1 cellular context compared by ENCODE assay signal in the genomic region with DNA sequence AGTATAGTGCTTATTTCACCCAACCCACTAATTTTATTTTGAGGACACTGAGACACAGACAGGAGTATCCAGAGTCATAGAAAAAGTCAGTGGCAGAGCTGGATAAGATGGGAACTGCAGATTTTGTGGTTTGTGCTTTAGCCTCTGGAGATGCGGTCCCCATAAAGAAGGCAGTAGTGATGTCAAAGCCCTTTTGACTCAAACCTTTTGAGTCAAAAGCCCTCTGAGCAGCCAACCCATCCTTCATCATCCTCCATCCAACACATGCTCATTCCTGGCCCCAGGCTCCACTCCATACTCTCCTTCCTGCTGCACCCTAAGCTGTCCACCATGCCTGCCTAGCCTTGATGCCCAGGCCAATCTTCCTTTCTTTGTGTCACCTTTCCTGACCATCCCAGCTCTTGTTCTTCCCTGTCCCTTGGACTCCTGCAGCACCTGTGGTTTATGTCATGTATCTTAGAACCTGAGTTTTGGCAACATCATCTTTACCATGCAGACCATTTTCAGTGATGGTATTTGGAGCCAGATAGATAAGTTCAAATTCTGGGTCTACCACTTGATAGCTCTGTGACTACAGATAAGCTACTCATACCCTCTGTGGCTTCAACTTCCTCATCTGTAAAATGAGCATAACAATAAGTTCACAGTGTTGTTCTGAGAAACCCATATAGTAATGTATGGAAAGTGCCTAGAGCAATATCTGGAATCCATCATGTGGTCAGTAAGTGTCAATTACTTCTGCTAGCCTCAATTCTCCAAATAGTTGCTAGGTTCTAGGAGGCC.
TF ChIP-seq lines count a peak whose summit lies in the region.

No MANE protein-coding gene starts in this region.

TF ChIP-seq in K562, 482 proteins besides CTCF, POLR2A, EP300 and RAD21 (continued from another document and continues in another):
- TF ChIP-seq, protein P1, sequence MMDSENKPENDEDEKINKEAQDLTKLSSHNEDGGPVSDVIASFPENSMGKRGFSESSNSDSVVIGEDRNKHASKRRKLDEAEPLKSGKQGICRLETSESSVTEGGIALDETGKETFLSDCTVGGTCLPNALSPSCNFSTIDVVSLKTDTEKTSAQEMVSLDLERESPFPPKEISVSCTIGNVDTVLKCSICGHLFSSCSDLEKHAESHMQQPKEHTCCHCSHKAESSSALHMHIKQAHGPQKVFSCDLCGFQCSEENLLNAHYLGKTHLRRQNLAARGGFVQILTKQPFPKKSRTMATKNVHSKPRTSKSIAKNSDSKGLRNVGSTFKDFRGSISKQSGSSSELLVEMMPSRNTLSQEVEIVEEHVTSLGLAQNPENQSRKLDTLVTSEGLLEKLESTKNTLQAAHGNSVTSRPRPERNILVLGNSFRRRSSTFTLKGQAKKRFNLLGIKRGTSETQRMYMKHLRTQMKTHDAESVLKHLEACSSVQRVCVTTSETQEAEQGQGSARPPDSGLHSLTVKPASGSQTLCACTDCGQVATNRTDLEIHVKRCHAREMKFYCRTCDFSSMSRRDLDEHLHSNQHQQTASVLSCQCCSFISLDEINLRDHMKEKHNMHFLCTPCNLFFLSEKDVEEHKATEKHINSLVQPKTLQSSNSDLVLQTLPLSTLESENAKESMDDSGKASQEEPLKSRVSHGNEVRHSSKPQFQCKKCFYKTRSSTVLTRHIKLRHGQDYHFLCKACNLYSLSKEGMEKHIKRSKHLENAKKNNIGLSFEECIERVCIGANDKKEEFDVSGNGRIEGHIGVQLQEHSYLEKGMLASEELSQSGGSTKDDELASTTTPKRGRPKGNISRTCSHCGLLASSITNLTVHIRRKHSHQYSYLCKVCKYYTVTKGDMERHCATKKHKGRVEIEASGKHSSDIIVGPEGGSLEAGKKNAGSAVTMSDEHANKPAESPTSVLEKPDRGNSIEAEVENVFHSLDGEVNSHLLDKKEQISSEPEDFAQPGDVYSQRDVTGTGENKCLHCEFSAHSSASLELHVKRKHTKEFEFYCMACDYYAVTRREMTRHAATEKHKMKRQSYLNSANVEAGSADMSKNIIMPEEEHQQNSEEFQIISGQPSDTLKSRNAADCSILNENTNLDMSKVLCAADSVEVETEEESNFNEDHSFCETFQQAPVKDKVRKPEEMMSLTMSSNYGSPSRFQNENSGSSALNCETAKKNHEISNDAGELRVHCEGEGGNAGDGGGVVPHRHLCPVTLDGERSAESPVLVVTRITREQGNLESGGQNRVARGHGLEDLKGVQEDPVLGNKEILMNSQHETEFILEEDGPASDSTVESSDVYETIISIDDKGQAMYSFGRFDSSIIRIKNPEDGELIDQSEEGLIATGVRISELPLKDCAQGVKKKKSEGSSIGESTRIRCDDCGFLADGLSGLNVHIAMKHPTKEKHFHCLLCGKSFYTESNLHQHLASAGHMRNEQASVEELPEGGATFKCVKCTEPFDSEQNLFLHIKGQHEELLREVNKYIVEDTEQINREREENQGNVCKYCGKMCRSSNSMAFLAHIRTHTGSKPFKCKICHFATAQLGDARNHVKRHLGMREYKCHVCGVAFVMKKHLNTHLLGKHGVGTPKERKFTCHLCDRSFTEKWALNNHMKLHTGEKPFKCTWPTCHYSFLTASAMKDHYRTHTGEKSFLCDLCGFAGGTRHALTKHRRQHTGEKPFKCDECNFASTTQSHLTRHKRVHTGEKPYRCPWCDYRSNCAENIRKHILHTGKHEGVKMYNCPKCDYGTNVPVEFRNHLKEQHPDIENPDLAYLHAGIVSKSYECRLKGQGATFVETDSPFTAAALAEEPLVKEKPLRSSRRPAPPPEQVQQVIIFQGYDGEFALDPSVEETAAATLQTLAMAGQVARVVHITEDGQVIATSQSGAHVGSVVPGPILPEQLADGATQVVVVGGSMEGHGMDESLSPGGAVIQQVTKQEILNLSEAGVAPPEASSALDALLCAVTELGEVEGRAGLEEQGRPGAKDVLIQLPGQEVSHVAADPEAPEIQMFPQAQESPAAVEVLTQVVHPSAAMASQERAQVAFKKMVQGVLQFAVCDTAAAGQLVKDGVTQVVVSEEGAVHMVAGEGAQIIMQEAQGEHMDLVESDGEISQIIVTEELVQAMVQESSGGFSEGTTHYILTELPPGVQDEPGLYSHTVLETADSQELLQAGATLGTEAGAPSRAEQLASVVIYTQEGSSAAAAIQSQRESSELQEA (IDR thresholded peaks at IDR 0.05; ENCODE audit: low read depth) = no peak
- TF ChIP-seq SMARCE1 (IDR thresholded peaks at IDR 0.05) (peak; percentile 73), SIRT6 (IDR thresholded peaks at IDR 0.05; ENCODE audit: low read depth, low read length) (no peak), ZNF408 (CRISPR knock-in tag; IDR thresholded peaks at IDR 0.05; ENCODE audit: low read depth) (no peak), SNIP1 (IDR thresholded peaks at IDR 0.05; ENCODE audit: low read depth) (no peak), TEAD4 (IDR thresholded peaks at IDR 0.05; ENCODE audit: low read length) (peak; percentile 89), TEAD4 (CRISPR knock-in tag; IDR thresholded peaks at IDR 0.05; ENCODE audit: borderline replicate concordance) (no peak), GATAD2B (IDR thresholded peaks at IDR 0.05; ENCODE audit: borderline replicate concordance) (no peak), MTA1 (IDR thresholded peaks at IDR 0.05; ENCODE audit: borderline replicate concordance) (no peak), HLTF (IDR thresholded peaks at IDR 0.05) (no peak), ZBTB8A (IDR thresholded peaks at IDR 0.05; ENCODE audit: partially characterized antibody) (no peak), HCFC1 (IDR thresholded peaks at IDR 0.05; ENCODE audit: low read depth, low read length) (no peak), ZKSCAN8 (CRISPR knock-in tag; IDR thresholded peaks at IDR 0.05) (no peak), ZNF217 (CRISPR knock-in tag; IDR thresholded peaks at IDR 0.05) (no peak)
- TF ChIP-seq, protein P2, sequence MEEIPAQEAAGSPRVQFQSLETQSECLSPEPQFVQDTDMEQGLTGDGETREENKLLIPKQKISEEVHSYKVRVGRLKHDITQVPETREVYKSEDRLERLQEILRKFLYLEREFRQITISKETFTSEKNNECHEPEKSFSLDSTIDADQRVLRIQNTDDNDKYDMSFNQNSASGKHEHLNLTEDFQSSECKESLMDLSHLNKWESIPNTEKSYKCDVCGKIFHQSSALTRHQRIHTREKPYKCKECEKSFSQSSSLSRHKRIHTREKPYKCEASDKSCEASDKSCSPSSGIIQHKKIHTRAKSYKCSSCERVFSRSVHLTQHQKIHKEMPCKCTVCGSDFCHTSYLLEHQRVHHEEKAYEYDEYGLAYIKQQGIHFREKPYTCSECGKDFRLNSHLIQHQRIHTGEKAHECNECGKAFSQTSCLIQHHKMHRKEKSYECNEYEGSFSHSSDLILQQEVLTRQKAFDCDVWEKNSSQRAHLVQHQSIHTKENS (CRISPR knock-in tag; IDR thresholded peaks at IDR 0.05) = no peak
- TF ChIP-seq, protein P3, sequence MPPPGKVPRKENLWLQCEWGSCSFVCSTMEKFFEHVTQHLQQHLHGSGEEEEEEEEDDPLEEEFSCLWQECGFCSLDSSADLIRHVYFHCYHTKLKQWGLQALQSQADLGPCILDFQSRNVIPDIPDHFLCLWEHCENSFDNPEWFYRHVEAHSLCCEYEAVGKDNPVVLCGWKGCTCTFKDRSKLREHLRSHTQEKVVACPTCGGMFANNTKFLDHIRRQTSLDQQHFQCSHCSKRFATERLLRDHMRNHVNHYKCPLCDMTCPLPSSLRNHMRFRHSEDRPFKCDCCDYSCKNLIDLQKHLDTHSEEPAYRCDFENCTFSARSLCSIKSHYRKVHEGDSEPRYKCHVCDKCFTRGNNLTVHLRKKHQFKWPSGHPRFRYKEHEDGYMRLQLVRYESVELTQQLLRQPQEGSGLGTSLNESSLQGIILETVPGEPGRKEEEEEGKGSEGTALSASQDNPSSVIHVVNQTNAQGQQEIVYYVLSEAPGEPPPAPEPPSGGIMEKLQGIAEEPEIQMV (tag; conservative IDR thresholded peaks at IDR 0.05; ENCODE audit: low read depth) = no peak
- TF ChIP-seq, protein P4, sequence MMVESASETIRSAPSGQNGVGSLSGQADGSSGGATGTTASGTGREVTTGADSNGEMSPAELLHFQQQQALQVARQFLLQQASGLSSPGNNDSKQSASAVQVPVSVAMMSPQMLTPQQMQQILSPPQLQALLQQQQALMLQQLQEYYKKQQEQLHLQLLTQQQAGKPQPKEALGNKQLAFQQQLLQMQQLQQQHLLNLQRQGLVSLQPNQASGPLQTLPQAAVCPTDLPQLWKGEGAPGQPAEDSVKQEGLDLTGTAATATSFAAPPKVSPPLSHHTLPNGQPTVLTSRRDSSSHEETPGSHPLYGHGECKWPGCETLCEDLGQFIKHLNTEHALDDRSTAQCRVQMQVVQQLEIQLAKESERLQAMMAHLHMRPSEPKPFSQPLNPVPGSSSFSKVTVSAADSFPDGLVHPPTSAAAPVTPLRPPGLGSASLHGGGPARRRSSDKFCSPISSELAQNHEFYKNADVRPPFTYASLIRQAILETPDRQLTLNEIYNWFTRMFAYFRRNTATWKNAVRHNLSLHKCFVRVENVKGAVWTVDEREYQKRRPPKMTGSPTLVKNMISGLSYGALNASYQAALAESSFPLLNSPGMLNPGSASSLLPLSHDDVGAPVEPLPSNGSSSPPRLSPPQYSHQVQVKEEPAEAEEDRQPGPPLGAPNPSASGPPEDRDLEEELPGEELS (CRISPR knock-in tag; IDR thresholded peaks at IDR 0.05; ENCODE audit: borderline replicate concordance) = no peak
- TF ChIP-seq, protein P5, sequence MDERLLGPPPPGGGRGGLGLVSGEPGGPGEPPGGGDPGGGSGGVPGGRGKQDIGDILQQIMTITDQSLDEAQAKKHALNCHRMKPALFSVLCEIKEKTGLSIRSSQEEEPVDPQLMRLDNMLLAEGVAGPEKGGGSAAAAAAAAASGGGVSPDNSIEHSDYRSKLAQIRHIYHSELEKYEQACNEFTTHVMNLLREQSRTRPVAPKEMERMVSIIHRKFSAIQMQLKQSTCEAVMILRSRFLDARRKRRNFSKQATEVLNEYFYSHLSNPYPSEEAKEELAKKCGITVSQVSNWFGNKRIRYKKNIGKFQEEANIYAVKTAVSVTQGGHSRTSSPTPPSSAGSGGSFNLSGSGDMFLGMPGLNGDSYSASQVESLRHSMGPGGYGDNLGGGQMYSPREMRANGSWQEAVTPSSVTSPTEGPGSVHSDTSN (CRISPR knock-in tag; IDR thresholded peaks at IDR 0.05; ENCODE audit: low read depth) = no peak
- TF ChIP-seq, protein P5 (tag; conservative IDR thresholded peaks at IDR 0.05; ENCODE audit: low read depth) = no peak
- TF ChIP-seq, protein P6, sequence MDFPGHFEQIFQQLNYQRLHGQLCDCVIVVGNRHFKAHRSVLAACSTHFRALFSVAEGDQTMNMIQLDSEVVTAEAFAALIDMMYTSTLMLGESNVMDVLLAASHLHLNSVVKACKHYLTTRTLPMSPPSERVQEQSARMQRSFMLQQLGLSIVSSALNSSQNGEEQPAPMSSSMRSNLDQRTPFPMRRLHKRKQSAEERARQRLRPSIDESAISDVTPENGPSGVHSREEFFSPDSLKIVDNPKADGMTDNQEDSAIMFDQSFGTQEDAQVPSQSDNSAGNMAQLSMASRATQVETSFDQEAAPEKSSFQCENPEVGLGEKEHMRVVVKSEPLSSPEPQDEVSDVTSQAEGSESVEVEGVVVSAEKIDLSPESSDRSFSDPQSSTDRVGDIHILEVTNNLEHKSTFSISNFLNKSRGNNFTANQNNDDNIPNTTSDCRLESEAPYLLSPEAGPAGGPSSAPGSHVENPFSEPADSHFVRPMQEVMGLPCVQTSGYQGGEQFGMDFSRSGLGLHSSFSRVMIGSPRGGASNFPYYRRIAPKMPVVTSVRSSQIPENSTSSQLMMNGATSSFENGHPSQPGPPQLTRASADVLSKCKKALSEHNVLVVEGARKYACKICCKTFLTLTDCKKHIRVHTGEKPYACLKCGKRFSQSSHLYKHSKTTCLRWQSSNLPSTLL (IDR thresholded peaks at IDR 0.05) = no peak
- TF ChIP-seq, protein P7, sequence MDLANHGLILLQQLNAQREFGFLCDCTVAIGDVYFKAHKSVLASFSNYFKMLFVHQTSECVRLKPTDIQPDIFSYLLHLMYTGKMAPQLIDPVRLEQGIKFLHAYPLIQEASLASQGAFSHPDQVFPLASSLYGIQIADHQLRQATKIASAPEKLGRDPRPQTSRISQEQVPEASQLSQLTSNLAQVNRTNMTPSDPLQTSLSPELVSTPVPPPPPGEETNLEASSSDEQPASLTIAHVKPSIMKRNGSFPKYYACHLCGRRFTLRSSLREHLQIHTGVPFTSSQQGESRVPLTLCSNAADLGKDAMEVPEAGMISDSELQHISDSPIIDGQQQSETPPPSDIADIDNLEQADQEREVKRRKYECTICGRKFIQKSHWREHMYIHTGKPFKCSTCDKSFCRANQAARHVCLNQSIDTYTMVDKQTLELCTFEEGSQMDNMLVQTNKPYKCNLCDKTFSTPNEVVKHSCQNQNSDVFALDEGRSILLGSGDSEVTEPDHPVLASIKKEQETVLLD (IDR thresholded peaks at IDR 0.05) = no peak
- TF ChIP-seq, protein P8, sequence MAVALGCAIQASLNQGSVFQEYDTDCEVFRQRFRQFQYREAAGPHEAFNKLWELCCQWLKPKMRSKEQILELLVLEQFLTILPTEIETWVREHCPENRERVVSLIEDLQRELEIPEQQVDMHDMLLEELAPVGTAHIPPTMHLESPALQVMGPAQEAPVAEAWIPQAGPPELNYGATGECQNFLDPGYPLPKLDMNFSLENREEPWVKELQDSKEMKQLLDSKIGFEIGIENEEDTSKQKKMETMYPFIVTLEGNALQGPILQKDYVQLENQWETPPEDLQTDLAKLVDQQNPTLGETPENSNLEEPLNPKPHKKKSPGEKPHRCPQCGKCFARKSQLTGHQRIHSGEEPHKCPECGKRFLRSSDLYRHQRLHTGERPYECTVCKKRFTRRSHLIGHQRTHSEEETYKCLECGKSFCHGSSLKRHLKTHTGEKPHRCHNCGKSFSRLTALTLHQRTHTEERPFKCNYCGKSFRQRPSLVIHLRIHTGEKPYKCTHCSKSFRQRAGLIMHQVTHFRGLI (CRISPR knock-in tag; IDR thresholded peaks at IDR 0.05) = peak; percentile 73; the same call in 1 of the 2 replicates
- TF ChIP-seq, protein P9, sequence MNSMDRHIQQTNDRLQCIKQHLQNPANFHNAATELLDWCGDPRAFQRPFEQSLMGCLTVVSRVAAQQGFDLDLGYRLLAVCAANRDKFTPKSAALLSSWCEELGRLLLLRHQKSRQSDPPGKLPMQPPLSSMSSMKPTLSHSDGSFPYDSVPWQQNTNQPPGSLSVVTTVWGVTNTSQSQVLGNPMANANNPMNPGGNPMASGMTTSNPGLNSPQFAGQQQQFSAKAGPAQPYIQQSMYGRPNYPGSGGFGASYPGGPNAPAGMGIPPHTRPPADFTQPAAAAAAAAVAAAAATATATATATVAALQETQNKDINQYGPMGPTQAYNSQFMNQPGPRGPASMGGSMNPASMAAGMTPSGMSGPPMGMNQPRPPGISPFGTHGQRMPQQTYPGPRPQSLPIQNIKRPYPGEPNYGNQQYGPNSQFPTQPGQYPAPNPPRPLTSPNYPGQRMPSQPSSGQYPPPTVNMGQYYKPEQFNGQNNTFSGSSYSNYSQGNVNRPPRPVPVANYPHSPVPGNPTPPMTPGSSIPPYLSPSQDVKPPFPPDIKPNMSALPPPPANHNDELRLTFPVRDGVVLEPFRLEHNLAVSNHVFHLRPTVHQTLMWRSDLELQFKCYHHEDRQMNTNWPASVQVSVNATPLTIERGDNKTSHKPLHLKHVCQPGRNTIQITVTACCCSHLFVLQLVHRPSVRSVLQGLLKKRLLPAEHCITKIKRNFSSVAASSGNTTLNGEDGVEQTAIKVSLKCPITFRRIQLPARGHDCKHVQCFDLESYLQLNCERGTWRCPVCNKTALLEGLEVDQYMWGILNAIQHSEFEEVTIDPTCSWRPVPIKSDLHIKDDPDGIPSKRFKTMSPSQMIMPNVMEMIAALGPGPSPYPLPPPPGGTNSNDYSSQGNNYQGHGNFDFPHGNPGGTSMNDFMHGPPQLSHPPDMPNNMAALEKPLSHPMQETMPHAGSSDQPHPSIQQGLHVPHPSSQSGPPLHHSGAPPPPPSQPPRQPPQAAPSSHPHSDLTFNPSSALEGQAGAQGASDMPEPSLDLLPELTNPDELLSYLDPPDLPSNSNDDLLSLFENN (IDR thresholded peaks at IDR 0.05; ENCODE audit: low read depth in 2 of 2, low read length in 2 of 2) = no peak
